ENCODE assay signal across 25 cellular contexts in genomic region chr3:122929576-122930365, GRCh38.
DNase-seq lines count a peak whose midpoint lies in the region; ATAC-seq and TF ChIP-seq lines count a peak whose summit lies in the region.
"Had no signal": no experiment of that assay in that cellular context is flagged by ENCODE, and none has a peak within 500 bp of the region (broad histone marks: within the 10 kb centered on the region; RNA-seq: fewer than 3 reads in every experiment).

No MANE protein-coding gene starts in this region.

- no peak overlapping the region for H3K4me2 ChIP-seq in neural progenitor cell

- H3K4me1 ChIP-seq in BE2C: peaks cover 18% of the 10 kb centered on the region
- no peaks in the 10 kb centered on the region for H3K4me1 ChIP-seq in neural progenitor cell
- H3K4me1 ChIP-seq: ascending aorta, thyroid gland had no signal

- H4K20me1 ChIP-seq in neural progenitor cell (ENCODE audit: low read depth): no peaks in the 10 kb centered on the region

- H3K27ac Mint-ChIP-seq in brain: peak overlapping the region; percentile 48 to 94 (median 90)
- peak overlapping the region; percentile 19 for H3K27ac Mint-ChIP-seq in neural progenitor cell
- H3K27ac Mint-ChIP-seq: activated naive CD4-positive, alpha-beta T cell treated with anti-CD3 and anti-CD28 coated beads, Interleukin-2, amount 50 U/mL, for 72 hours; CD8-positive, alpha-beta T cell; stimulated activated naive CD8-positive, alpha-beta T cell treated with anti-CD3 and anti-CD28 coated beads, Interleukin-15, Interleukin-2, amounts not matched to agents 100 ng/mL and 50 ng/mL, for 24 hours had no signal

- peaks cover 4% of the 10 kb centered on the region for H3K27me3 Mint-ChIP-seq in brain
- H3K27me3 Mint-ChIP-seq in neural progenitor cell (ENCODE audit: insufficient read depth, low read depth): peaks cover 7% of the 10 kb centered on the region

- H3K9me3 ChIP-seq in BE2C (no peaks in the 10 kb centered on the region), neural progenitor cell (ENCODE audit: low read depth) (no peaks in the 10 kb centered on the region)
- H3K9me3 ChIP-seq: ascending aorta, thyroid gland had no signal

- no peak overlapping the region for H3K27ac ChIP-seq in neural progenitor cell
- H3K27ac ChIP-seq: ascending aorta, dorsolateral prefrontal cortex, thyroid gland had no signal

- no peaks in the 10 kb centered on the region for H3F3A ChIP-seq in neural progenitor cell (ENCODE audit: low read depth)

- H3K4me1 Mint-ChIP-seq in brain (peaks cover 17% of the 10 kb centered on the region), neural progenitor cell (peaks cover 13% of the 10 kb centered on the region)

- no peak overlapping the region for H2AFZ ChIP-seq in neural progenitor cell (replicated peaks)

- H3K36me3 Mint-ChIP-seq in brain: peaks cover 20% of the 10 kb centered on the region
- H3K36me3 Mint-ChIP-seq in neural progenitor cell: peaks cover 6% of the 10 kb centered on the region
- H3K36me3 Mint-ChIP-seq: activated naive CD4-positive, alpha-beta T cell treated with anti-CD3 and anti-CD28 coated beads, Interleukin-2, amount 50 U/mL, for 72 hours; CD8-positive, alpha-beta T cell had no signal

- peak; percentile 4 for DNase-seq in DMS153 treated with DMSO at 0.1 percent for 48 hours (lab: John Stamatoyannopoulos, UW; ENCODE audit: unreplicated experiment)
- no peak for DNase-seq in DMS153 (lab: John Stamatoyannopoulos, UW)
- DNase-seq in BE2C: peak; percentile 67
- no peak for DNase-seq in neural progenitor cell (ENCODE audit: low spot score)
- no peak for DNase-seq in HT-29 (ENCODE audit: low spot score)
- no peak for DNase-seq in SKM-1 (lab: John Stamatoyannopoulos, UW; ENCODE audit: unreplicated experiment)
- DNase-seq: 8988T; activated CD4-positive, alpha-beta T cell treated with anti-CD3 and anti-CD28 coated beads, Interleukin-2, amount 50 U/mL, for 4 hours; activated CD4-positive, CD25-positive, alpha-beta regulatory T cell; CD8-positive, alpha-beta T cell; cerebellar nuclear complex; DMS53; dorsolateral prefrontal cortex; kidney glomerular epithelial cell; mesenchymal stem cell; NCI-H146; NCI-H748 treated with DMSO at 0.1 percent for 48 hours; OCI-M1; stimulated activated CD4-positive, alpha-beta T cell treated with anti-CD3 and anti-CD28 coated beads, Interleukin-15, amount 100 ng/mL, for 24 hours; thyroid gland had no signal

- no peaks in the 10 kb centered on the region for H3K27me3 ChIP-seq in BE2C
- H3K27me3 ChIP-seq in neural progenitor cell: no peaks in the 10 kb centered on the region
- H3K27me3 ChIP-seq: ascending aorta, dorsolateral prefrontal cortex, thyroid gland had no signal

- peak overlapping the region in 1 of 5 experiments; percentile 3 for H3K4me3 Mint-ChIP-seq in brain
- no peak overlapping the region for H3K4me3 Mint-ChIP-seq in neural progenitor cell
- H3K4me3 Mint-ChIP-seq: CD8-positive, alpha-beta T cell; stimulated activated naive CD8-positive, alpha-beta T cell treated with anti-CD3 and anti-CD28 coated beads, Interleukin-15, Interleukin-2, amounts not matched to agents 100 ng/mL and 50 ng/mL, for 24 hours had no signal

- H3K36me3 ChIP-seq in BE2C: no peaks in the 10 kb centered on the region
- H3K36me3 ChIP-seq in neural progenitor cell: no peaks in the 10 kb centered on the region
- H3K36me3 ChIP-seq: ascending aorta, thyroid gland had no signal

- no peaks in the 10 kb centered on the region for H3K79me2 ChIP-seq in neural progenitor cell (ENCODE audit: low read depth)

- H3K4me3 ChIP-seq in BE2C (ENCODE audit: low read depth, low read length): no peak overlapping the region
- no peak overlapping the region for H3K4me3 ChIP-seq in neural progenitor cell
- H3K4me3 ChIP-seq: ascending aorta, dorsolateral prefrontal cortex, thyroid gland had no signal

- ATAC-seq in HG02981 (IDR thresholded peaks at IDR 0.05; ENCODE audit: unreplicated experiment): no peak
- ATAC-seq: activated naive CD4-positive, alpha-beta T cell treated with anti-CD3 and anti-CD28 coated beads, Interleukin-2, amount 50 U/mL, for 72 hours; CD8-positive, alpha-beta T cell had no signal

- no peak overlapping the region for H3K9ac ChIP-seq in neural progenitor cell

- no peak for TF ChIP-seq CTCF in BE2C (IDR thresholded peaks at IDR 0.05; ENCODE audit: low read depth, low read length)
- TF ChIP-seq CTCF in brain (conservative IDR thresholded peaks at IDR 0.05): no peak
- TF ChIP-seq CTCF in neural progenitor cell (IDR thresholded peaks at IDR 0.05): no peak

- no peaks in the 10 kb centered on the region for H3K9me3 Mint-ChIP-seq in brain
- no peaks in the 10 kb centered on the region for H3K9me3 Mint-ChIP-seq in neural progenitor cell
- H3K9me3 Mint-ChIP-seq: activated naive CD4-positive, alpha-beta T cell treated with anti-CD3 and anti-CD28 coated beads, Interleukin-2, amount 50 U/mL, for 72 hours; CD8-positive, alpha-beta T cell; stimulated activated naive CD8-positive, alpha-beta T cell treated with anti-CD3 and anti-CD28 coated beads, Interleukin-15, Interleukin-2, amounts not matched to agents 100 ng/mL and 50 ng/mL, for 24 hours had no signal

Comparison
In these comparisons a context has a peak if more than half of its experiments do, and no peak if none do; other contexts are left out.
1. DNase-seq: peak in DMS153 treated with DMSO at 0.1 percent for 48 hours (single experiment) and BE2C (single experiment); none in DMS153 (single experiment), neural progenitor cell (single experiment), HT-29 (single experiment) and SKM-1 (single experiment).